25 cellular contexts compared by ENCODE assay signal in the genomic region with DNA sequence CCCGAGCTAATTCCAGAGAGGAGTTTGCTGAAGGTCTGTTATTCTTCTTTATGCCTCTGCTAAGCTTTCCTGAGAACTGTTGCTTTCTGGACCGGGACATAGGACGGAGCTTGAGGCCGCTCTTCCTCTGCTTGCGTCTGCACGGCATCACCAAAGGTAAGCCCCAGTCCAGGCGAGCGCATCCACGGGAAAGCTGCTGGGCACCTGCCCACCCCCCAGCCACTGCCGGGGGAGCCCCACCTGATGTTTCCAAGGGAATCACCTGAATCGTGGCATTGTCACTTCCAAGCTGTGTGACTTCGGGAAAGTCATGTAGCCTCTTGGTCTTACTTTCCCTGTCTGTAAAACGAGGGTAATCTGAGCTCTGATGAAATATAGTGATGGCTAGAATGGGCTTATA. TPM values are rescaled to one million over a fixed set of nuclear protein-coding genes. Genes with fewer than 3 reads are reported as not detected.
"Had no signal": no experiment of that assay in that cellular context is flagged by ENCODE, and none has a peak within 500 bp of the region (broad histone marks: within the 10 kb centered on the region; RNA-seq: fewer than 3 reads in every experiment).

No MANE protein-coding gene starts in this region.

- H3K9me3 ChIP-seq: SJSA1 had no signal

- H3K27ac ChIP-seq: SJSA1 had no signal

- H3K27ac Mint-ChIP-seq: activated CD8-positive, alpha-beta memory T cell treated with anti-CD3 and anti-CD28 coated beads, Interleukin-2, amount 10 ng/mL, durations not matched to agents 7 days and 5 days; activated naive CD4-positive, alpha-beta T cell treated with anti-CD3 and anti-CD28 coated beads, Interleukin-2, amount 10 ng/mL, durations not matched to agents 7 days and 5 days; activated naive CD8-positive, alpha-beta T cell treated with anti-CD3 and anti-CD28 coated beads for 36 hours; T-helper 2 cell treated with Interferon-gamma antibody and Interleukin-4, amounts not matched to agents 5 μg/mL and 100 μg/mL, for 36 hours had no signal

- FAIRE-seq: K562, RCC 7860 had no signal

- H3K4me3 Mint-ChIP-seq: activated CD8-positive, alpha-beta memory T cell treated with anti-CD3 and anti-CD28 coated beads, Interleukin-2, amount 10 ng/mL, durations not matched to agents 7 days and 5 days; activated naive CD4-positive, alpha-beta T cell treated with anti-CD3 and anti-CD28 coated beads, Interleukin-2, amount 10 ng/mL, durations not matched to agents 7 days and 5 days; activated naive CD8-positive, alpha-beta T cell treated with anti-CD3 and anti-CD28 coated beads for 36 hours; activated T-cell treated with anti-CD3 and anti-CD28 coated beads, Interleukin-2, amount 50 U/mL, for 4 hours; T-helper 2 cell treated with Interferon-gamma antibody and Interleukin-4, amounts not matched to agents 5 μg/mL and 100 μg/mL, for 36 hours had no signal

- DNase-seq: activated CD4-positive, alpha-beta T cell treated with anti-CD3 and anti-CD28 coated beads for 48 hours; activated CD4-positive, alpha-beta T cell treated with anti-CD3 and anti-CD28 coated beads, Interleukin-2, amount 50 U/mL, for 48 hours; activated CD8-positive, alpha-beta memory T cell treated with anti-CD3 and anti-CD28 coated beads, Interleukin-2, amount 10 ng/mL, durations not matched to agents 7 days and 5 days; activated gamma-delta T cell; activated naive CD4-positive, alpha-beta T cell treated with anti-CD3 and anti-CD28 coated beads, Interleukin-2, amount 10 ng/mL, durations not matched to agents 7 days and 5 days; activated naive CD8-positive, alpha-beta T cell treated with anti-CD3 and anti-CD28 coated beads for 36 hours; activated T-cell treated with anti-CD3 and anti-CD28 coated beads, Interleukin-2, amount 50 U/mL, for 4 hours; anterior cingulate cortex; Karpas-422; NCI-H146; NCI-H187 treated with DMSO at 0.1 percent for 48 hours; NCI-H2081 treated with DMSO at 0.1 percent for 48 hours; NCI-H446; NCI-H524; PC-3; SHP77; SW 1271 had no signal

- H3K4me3 ChIP-seq: K562, SJSA1 had no signal

- ATAC-seq: activated CD4-positive, CD25-positive, alpha-beta regulatory T cell treated with anti-CD3 and anti-CD28 coated beads, Interleukin-2, amount 50 U/mL, for 24 hours; activated CD8-positive, alpha-beta memory T cell treated with anti-CD3 and anti-CD28 coated beads, Interleukin-2, amount 10 ng/mL, durations not matched to agents 7 days and 5 days; activated T-cell treated with anti-CD3 and anti-CD28 coated beads, Interleukin-2, amount 50 U/mL, for 4 hours; K562; PC-3; SK-N-SH treated with all-trans-retinoic acid at 6 μM for 48 hours had no signal

- H3K36me3 ChIP-seq: SJSA1 had no signal

- H3K4me1 ChIP-seq: SJSA1 had no signal

- H3K36me3 Mint-ChIP-seq: activated CD8-positive, alpha-beta memory T cell treated with anti-CD3 and anti-CD28 coated beads, Interleukin-2, amount 10 ng/mL, durations not matched to agents 7 days and 5 days; activated naive CD4-positive, alpha-beta T cell treated with anti-CD3 and anti-CD28 coated beads, Interleukin-2, amount 10 ng/mL, durations not matched to agents 7 days and 5 days; activated naive CD8-positive, alpha-beta T cell treated with anti-CD3 and anti-CD28 coated beads for 36 hours had no signal

- H3K9me3 Mint-ChIP-seq: activated naive CD4-positive, alpha-beta T cell treated with anti-CD3 and anti-CD28 coated beads, Interleukin-2, amount 10 ng/mL, durations not matched to agents 7 days and 5 days; activated naive CD8-positive, alpha-beta T cell treated with anti-CD3 and anti-CD28 coated beads for 36 hours; activated T-cell treated with anti-CD3 and anti-CD28 coated beads, Interleukin-2, amount 50 U/mL, for 4 hours; T-helper 2 cell treated with Interferon-gamma antibody and Interleukin-4, amounts not matched to agents 5 μg/mL and 100 μg/mL, for 36 hours had no signal

RNA-seq across cellular contexts. Expression of a gene that starts 58.3 kb away (rescaled TPM):
- total RNA-seq: activated CD8-positive, alpha-beta memory T cell treated with anti-CD3 and anti-CD28 coated beads, Interleukin-2, amount 10 ng/mL, durations not matched to agents 7 days and 5 days; activated naive CD8-positive, alpha-beta T cell treated with anti-CD3 and anti-CD28 coated beads for 36 hours; activated T-cell treated with anti-CD3 and anti-CD28 coated beads, Interleukin-2, amount 50 U/mL, for 4 hours; cardiac septum; K562; PC-3; SJSA1; T-helper 1 cell treated with Interleukin-12 subunit alpha and Interleukin-12 subunit beta and Interleukin-4 antibody, amounts not matched to agents 30 ng/mL and 1 ng/mL, for 36 hours had no signal
